In genomic region chr9:105458404-105458803, GRCh38 we compare ENCODE assay signal across 16 cellular contexts. TPM values are rescaled to one million over a fixed set of nuclear protein-coding genes. Genes with fewer than 3 reads are reported as not detected.
DNase-seq lines count a peak whose midpoint lies in the region; ATAC-seq and TF ChIP-seq lines count a peak whose summit lies in the region.
"Had no signal": no experiment of that assay in that cellular context is flagged by ENCODE, and none has a peak within 500 bp of the region (broad histone marks: within the 10 kb centered on the region; RNA-seq: fewer than 3 reads in every experiment).

No MANE protein-coding gene starts in this region.

- H3K36me3 ChIP-seq in right atrium auricular region: no peaks in the 10 kb centered on the region
- peaks cover 19% of the 10 kb centered on the region for H3K36me3 ChIP-seq in WERI-Rb-1
- peaks cover 0 to 4% (median 0%) of the 10 kb centered on the region in 9 donors for H3K36me3 ChIP-seq in heart right ventricle
- no peaks in the 10 kb centered on the region for H3K36me3 ChIP-seq in skeletal muscle tissue (ENCODE audit: control insufficient read depth in 3 of 3, insufficient read depth in 3 of 3, low read length in 3 of 3)

- no peak for DNase-seq in Right ventricle myocardium inferior (ENCODE audit: missing footprints)
- DNase-seq in right atrium auricular region (ENCODE audit: low spot score): no peak
- DNase-seq in WERI-Rb-1: no peak
- DNase-seq in heart right ventricle: no peak
- DNase-seq in NCI-H446 treated with DMSO at 0.1 percent for 48 hours (lab: John Stamatoyannopoulos, UW): no peak
- DNase-seq in activated gamma-delta T cell (lab: John Stamatoyannopoulos, UW): no peak
- DNase-seq: Karpas-422, MM.1S, NCI-H1417, NCI-H2029, NCI-H524 treated with DMSO at 0.1 percent for 48 hours had no signal

- H3K4me1 ChIP-seq in right atrium auricular region (peaks cover 0 to 16% of the 10 kb centered on the region in 2 donors), heart right ventricle (peaks cover 0 to 62% (median 18%) of the 10 kb centered on the region in 9 donors), skeletal muscle tissue (ENCODE audit: control insufficient read depth in 3 of 3, insufficient read depth in 3 of 3, low read length in 3 of 3) (peaks cover 30 to 52% (median 45%) of the 10 kb centered on the region in 3 donors)

- peak overlapping the region; percentile 34 to 89 (median 62) for H3K9ac ChIP-seq in skeletal muscle tissue (ENCODE audit: low read depth in 1 of 3, low read length in 3 of 3)

- TF ChIP-seq CTCF in right atrium auricular region (IDR thresholded peaks at IDR 0.05) (no peak), WERI-Rb-1 (IDR thresholded peaks at IDR 0.05; ENCODE audit: low read depth, low read length) (no peak), heart right ventricle (IDR thresholded peaks at IDR 0.05) (no peak)

- 84 to 88% methylated on average over 3 of the region's 3 CpGs for WGBS in heart right ventricle, 2 donors

- H3K9me3 ChIP-seq in right atrium auricular region (no peaks in the 10 kb centered on the region), WERI-Rb-1 (ENCODE audit: severe bottlenecking) (peaks cover 11% of the 10 kb centered on the region), heart right ventricle (peaks cover 0 to 7% (median 0%) of the 10 kb centered on the region in 11 donors), skeletal muscle tissue (ENCODE audit: control insufficient read depth in 3 of 3, low read length in 3 of 3) (no peaks in the 10 kb centered on the region)

- H3K27ac ChIP-seq in right atrium auricular region: peak overlapping the region in 1 of 2 donors; percentile 52
- peak overlapping the region; percentile 44; the same call in 1 of the 2 replicates for H3K27ac ChIP-seq in WERI-Rb-1
- peak overlapping the region in 9 of 10 donors; percentile 16 to 83 (median 58) for H3K27ac ChIP-seq in heart right ventricle
- peak overlapping the region; percentile 93 for H3K27ac ChIP-seq in skeletal muscle tissue (ENCODE audit: low read depth, low read length)
- H3K27ac ChIP-seq: C4-2B had no signal

- intact Hi-C loops in Right ventricle myocardium inferior (cut with DNase I): no loop called here
- intact Hi-C loops in heart right ventricle (cut with DNase I): no loop called here

- H3K27me3 ChIP-seq in right atrium auricular region (no peaks in the 10 kb centered on the region), WERI-Rb-1 (ENCODE audit: insufficient read depth, low read depth, severe bottlenecking) (no peaks in the 10 kb centered on the region), heart right ventricle (no peaks in the 10 kb centered on the region), skeletal muscle tissue (ENCODE audit: control insufficient read depth in 3 of 3, insufficient read depth in 3 of 3, low read length in 3 of 3) (no peaks in the 10 kb centered on the region)

- peak; percentile 37 for ATAC-seq in Right ventricle myocardium inferior
- peak; percentile 8 to 87 (median 70) for ATAC-seq in heart right ventricle
- no peak for ATAC-seq in GM21528 (IDR thresholded peaks at IDR 0.05; ENCODE audit: low FRiP score, unreplicated experiment)
- ATAC-seq: GM12878 had no signal

- no peak overlapping the region for H3K4me3 ChIP-seq in right atrium auricular region
- no peak overlapping the region for H3K4me3 ChIP-seq in WERI-Rb-1 (ENCODE audit: low read depth, low read length)
- peak overlapping the region in 4 of 10 donors; percentile 24 to 39 (median 32) for H3K4me3 ChIP-seq in heart right ventricle
- H3K4me3 ChIP-seq in skeletal muscle tissue (ENCODE audit: low read length in 3 of 3): peak overlapping the region; percentile 64 to 84 (median 83)
- H3K4me3 ChIP-seq: GM12878, SK-N-MC had no signal

RNA-seq across cellular contexts. Expression of gene FSD1L, which starts 10.6 kb away (rescaled TPM):
- total RNA-seq in Right ventricle myocardium inferior (4.5 TPM), right atrium auricular region (1 to 10 TPM; 1.6 to 1.7 TPM), heart right ventricle (10 to 100 TPM in 4 of 10 donors, 1 to 10 TPM in 6; 4.2 to 16.3 (median 8.8) TPM), skeletal muscle tissue (8.9 TPM)
- 1 to 10 TPM; 1.1 to 2.7 TPM for polyA plus RNA-seq in heart right ventricle

Comparison
In these comparisons a context has a peak if more than half of its experiments do, and no peak if none do; other contexts are left out.
1. H3K4me3 ChIP-seq: peak in skeletal muscle tissue (3 of 3); none in right atrium auricular region (0 of 2) and WERI-Rb-1 (single experiment).